Comparison of ENCODE assay signal across 21 cellular contexts in genomic region chr6:139546117-139546495, GRCh38.
DNase-seq lines count a peak whose midpoint lies in the region; ATAC-seq and TF ChIP-seq lines count a peak whose summit lies in the region.
"Had no signal": no experiment of that assay in that cellular context is flagged by ENCODE, and none has a peak within 500 bp of the region (broad histone marks: within the 10 kb centered on the region; RNA-seq: fewer than 3 reads in every experiment).

No MANE protein-coding gene starts in this region.

- H3K27ac ChIP-seq in body of pancreas, result peak overlapping the region in 3 of 4 donors; percentile 18 to 42 (median 31)
- H3K27ac ChIP-seq: brain microvascular endothelial cell had no signal

- H3K36me3 Mint-ChIP-seq in type B pancreatic cell, result no peaks in the 10 kb centered on the region
- H3K36me3 Mint-ChIP-seq: activated naive CD8-positive, alpha-beta T cell treated with anti-CD3 and anti-CD28 coated beads, Interleukin-2, amount 10 ng/mL, durations not matched to agents 7 days and 5 days had no signal

- H3K4me1 Mint-ChIP-seq in type B pancreatic cell (ENCODE audit: unreplicated experiment), result peaks cover 39% of the 10 kb centered on the region
- H3K4me1 Mint-ChIP-seq: B cell had no signal

- no peak for TF ChIP-seq CTCF in body of pancreas (IDR thresholded peaks at IDR 0.05)
- no peak for TF ChIP-seq CTCF in type B pancreatic cell (conservative IDR thresholded peaks at IDR 0.05)

- peaks cover 0 to 5% (median 0%) of the 10 kb centered on the region in 3 donors for H3K9me3 ChIP-seq in body of pancreas
- no peaks in the 10 kb centered on the region for H3K9me3 ChIP-seq in neuron (ENCODE audit: low read length)
- H3K9me3 ChIP-seq: ovary, testis had no signal

- H3K4me3 ChIP-seq in body of pancreas (no peak overlapping the region), neuron (ENCODE audit: low read length) (no peak overlapping the region)
- H3K4me3 ChIP-seq: GM12878, ovary, testis had no signal

- peak overlapping the region; percentile 71 for H2AFZ ChIP-seq in neuron (ENCODE audit: low read depth, low read length)

- H3K9me3 Mint-ChIP-seq in type B pancreatic cell, result no peaks in the 10 kb centered on the region

- H3K36me3 ChIP-seq in body of pancreas (replicated peaks in 1 of 2; ENCODE audit: insufficient read depth in 1 of 2, low read depth in 2 of 2) (no peaks in the 10 kb centered on the region), neuron (ENCODE audit: insufficient read depth, low read length) (no peaks in the 10 kb centered on the region)
- H3K36me3 ChIP-seq: brain microvascular endothelial cell, ovary had no signal

- H3K27me3 ChIP-seq in body of pancreas (no peaks in the 10 kb centered on the region), neuron (ENCODE audit: insufficient read depth, low read length) (no peaks in the 10 kb centered on the region)
- H3K27me3 ChIP-seq: brain microvascular endothelial cell, ovary, testis had no signal

- peak; percentile 17 for DNase-seq in NCI-H69 (lab: John Stamatoyannopoulos, UW)
- DNase-seq in body of pancreas, result no peak
- DNase-seq in type B pancreatic cell (ENCODE audit: extremely low spot score, unreplicated experiment), result no peak
- DNase-seq in kidney glomerular epithelial cell (lab: John Stamatoyannopoulos, UW), result no peak
- DNase-seq: activated CD8-positive, alpha-beta memory T cell treated with anti-CD3 and anti-CD28 coated beads, Interleukin-2, amount 50 U/mL, for 4 hours; activated naive CD8-positive, alpha-beta T cell treated with anti-CD3 and anti-CD28 coated beads, Interleukin-2, amount 10 ng/mL, durations not matched to agents 7 days and 5 days; brain microvascular endothelial cell; DMS79; mammary epithelial cell; NCI-H2107; NCI-H510A; NK-92 treated with Interleukin-12 subunit alpha and Interleukin-12 subunit beta, amount 100 ng/mL, for 24 hours; ovary; SIG-M5; testis had no signal

- H3K4me1 ChIP-seq in body of pancreas (peaks cover 47% of the 10 kb centered on the region), neuron (ENCODE audit: insufficient read depth, low read length) (peaks cover 17% of the 10 kb centered on the region)

- 50 to 56% methylated on average over 2 of the region's 2 CpGs for WGBS in body of pancreas, 2 donors

- ATAC-seq in body of pancreas (no peak), GM18870 (IDR thresholded peaks at IDR 0.05; ENCODE audit: unreplicated experiment) (no peak), HG03097 (IDR thresholded peaks at IDR 0.05; ENCODE audit: low FRiP score, unreplicated experiment) (no peak)
- ATAC-seq: GM12878, HepG2 had no signal

- peak overlapping the region; percentile 35 for H3K4me3 Mint-ChIP-seq in type B pancreatic cell
- H3K4me3 Mint-ChIP-seq: activated naive CD8-positive, alpha-beta T cell treated with anti-CD3 and anti-CD28 coated beads, Interleukin-2, amount 10 ng/mL, durations not matched to agents 7 days and 5 days; B cell had no signal

- no peak for TF ChIP-seq POLR2A in body of pancreas (IDR thresholded peaks at IDR 0.05)

- no peaks in the 10 kb centered on the region for H3K27me3 Mint-ChIP-seq in type B pancreatic cell
- H3K27me3 Mint-ChIP-seq: B cell had no signal

- no peak overlapping the region for H3K27ac Mint-ChIP-seq in type B pancreatic cell
- H3K27ac Mint-ChIP-seq: activated naive CD8-positive, alpha-beta T cell treated with anti-CD3 and anti-CD28 coated beads, Interleukin-2, amount 10 ng/mL, durations not matched to agents 7 days and 5 days; B cell had no signal

- intact Hi-C loops in body of pancreas (cut with DNase I), result no loop called here
